Comparison of ENCODE assay signal across 15 cellular contexts in the genomic region with DNA sequence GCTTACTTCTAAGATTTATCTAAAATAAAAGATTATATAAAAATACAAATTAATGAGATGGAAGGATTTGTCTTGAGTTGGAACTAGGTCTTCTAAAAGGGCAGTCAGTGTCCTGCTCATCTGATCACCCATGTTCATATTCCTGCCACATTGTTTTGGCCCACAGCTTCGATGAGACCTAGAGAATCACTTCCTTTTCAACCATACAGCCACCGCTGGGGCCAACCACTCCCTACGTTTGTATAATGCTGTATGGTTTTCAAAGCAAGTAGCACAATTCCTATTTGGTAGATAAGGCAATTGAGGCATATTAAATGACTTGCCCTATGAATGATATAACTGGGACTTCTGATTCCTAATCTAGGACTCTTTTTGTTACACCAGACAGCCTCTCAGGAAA.
DNase-seq lines count a peak whose midpoint lies in the region; ATAC-seq, FAIRE-seq and TF ChIP-seq lines count a peak whose summit lies in the region.
"Had no signal": no experiment of that assay in that cellular context is flagged by ENCODE, and none has a peak within 500 bp of the region (broad histone marks: within the 10 kb centered on the region; RNA-seq: fewer than 3 reads in every experiment).

No MANE protein-coding gene starts in this region.

- H3K36me3 Mint-ChIP-seq in type B pancreatic cell: peaks cover 16% of the 10 kb centered on the region

- H3K9me2 ChIP-seq in GM23248 (ENCODE audit: insufficient read depth): no peaks in the 10 kb centered on the region

- 0 out of 2 replicates have a peak, but pooled peaks cover 6% of the 10 kb centered on the region for H3K79me2 ChIP-seq in GM23248 (ENCODE audit: insufficient read depth)
- H3K79me2 ChIP-seq in keratinocyte (ENCODE audit: control insufficient read depth, insufficient read depth, low read length): no peaks in the 10 kb centered on the region
- H3K79me2 ChIP-seq in smooth muscle cell (ENCODE audit: low read depth): no peaks in the 10 kb centered on the region

- H3K27me3 Mint-ChIP-seq in type B pancreatic cell: no peaks in the 10 kb centered on the region
- H3K27me3 Mint-ChIP-seq: IgD-negative memory B cell had no signal

- TF ChIP-seq CTCF in body of pancreas (IDR thresholded peaks at IDR 0.05) (no peak), keratinocyte (optimal IDR thresholded peaks at IDR 0.05 in 1 of 3, IDR thresholded peaks at IDR 0.05 in 1 of 3, conservative IDR thresholded peaks at IDR 0.05 in 1 of 3; ENCODE audit: extremely low read depth in 1 of 3, insufficient read depth in 2 of 3, low read length in 3 of 3) (no peak), smooth muscle cell (IDR thresholded peaks at IDR 0.05; ENCODE audit: borderline replicate concordance, insufficient read depth, poor library complexity, severe bottlenecking) (no peak), type B pancreatic cell (conservative IDR thresholded peaks at IDR 0.05) (no peak)

- intact Hi-C loops in body of pancreas (cut with DNase I): no loop called here

- no peaks in the 10 kb centered on the region for H4K20me1 ChIP-seq in GM23248 (ENCODE audit: insufficient read depth)
- H4K20me1 ChIP-seq in keratinocyte (ENCODE audit: control insufficient read depth, extremely low read depth, insufficient read depth, low read length): no peaks in the 10 kb centered on the region
- no peaks in the 10 kb centered on the region for H4K20me1 ChIP-seq in smooth muscle cell (ENCODE audit: low read depth)

- WGBS in GM23248 (ENCODE audit: low coverage in 1 of 2, low lambda C conversion rate in 2 of 2, missing lambda C conversion rate in 2 of 2), 2 experiments: 67 to 70% methylated on average over 3 of the region's 3 CpGs
- WGBS in body of pancreas, 2 donors: 46 to 74% methylated on average over 3 of the region's 3 CpGs
- 92% methylated on average over 3 of the region's 3 CpGs for WGBS in smooth muscle cell (ENCODE audit: low lambda C conversion rate)

- peaks cover 53% of the 10 kb centered on the region for H3F3A ChIP-seq in GM23248 (ENCODE audit: insufficient read depth)
- peaks cover 9% of the 10 kb centered on the region for H3F3A ChIP-seq in smooth muscle cell (ENCODE audit: low read depth)

- H3K27ac ChIP-seq in GM23248: peak overlapping the region; percentile 81
- H3K27ac ChIP-seq in body of pancreas: peak overlapping the region; percentile 79 to 85 (median 84)
- H3K27ac ChIP-seq in keratinocyte (ENCODE audit: control insufficient read depth, insufficient read depth, low read length): peak overlapping the region; percentile 100
- peak overlapping the region; percentile 86 for H3K27ac ChIP-seq in smooth muscle cell (ENCODE audit: low read depth)
- H3K27ac ChIP-seq: RWPE1 had no signal

- DNase-seq in GM23248 (no peak), body of pancreas (no peak), keratinocyte (ENCODE audit: low read depth, low spot score) (no peak), smooth muscle cell (lab: John Stamatoyannopoulos, UW; ENCODE audit: unreplicated experiment) (no peak), dermis blood vessel endothelial cell (no peak), SKM-1 treated with dmso at 0.1 percent for 144 hours (lab: John Stamatoyannopoulos, UW; ENCODE audit: unreplicated experiment) (no peak), type B pancreatic cell (ENCODE audit: extremely low spot score, unreplicated experiment) (no peak)
- DNase-seq: activated gamma-delta T cell treated with Interleukin-2 at 50 U/mL for 16 hours; mesendoderm; small intestine; stimulated activated naive CD4-positive, alpha-beta T cell; T-helper 2 cell had no signal

- H3K27me3 ChIP-seq in GM23248 (replicated peaks; ENCODE audit: insufficient read depth): no peaks in the 10 kb centered on the region
- no peaks in the 10 kb centered on the region for H3K27me3 ChIP-seq in body of pancreas
- no peaks in the 10 kb centered on the region for H3K27me3 ChIP-seq in keratinocyte (ENCODE audit: control insufficient read depth, extremely low read depth, insufficient read depth, low read length)
- H3K27me3 ChIP-seq in smooth muscle cell (ENCODE audit: low read depth): no peaks in the 10 kb centered on the region

- H2AFZ ChIP-seq in GM23248: no peak overlapping the region
- H2AFZ ChIP-seq in keratinocyte (ENCODE audit: control insufficient read depth, low read length): no peak overlapping the region
- H2AFZ ChIP-seq in smooth muscle cell (ENCODE audit: low read depth): no peak overlapping the region

- peak overlapping the region; percentile 49 for H3K4me2 ChIP-seq in GM23248 (ENCODE audit: unreplicated experiment)
- H3K4me2 ChIP-seq in keratinocyte (ENCODE audit: control insufficient read depth, extremely low read depth, insufficient read depth, low read depth, low read length): peak overlapping the region; percentile 22
- H3K4me2 ChIP-seq in smooth muscle cell: peak overlapping the region; percentile 48

- no peak overlapping the region for H3K27ac Mint-ChIP-seq in type B pancreatic cell
- H3K27ac Mint-ChIP-seq: IgD-negative memory B cell had no signal

- no peaks in the 10 kb centered on the region for H3K9me1 ChIP-seq in keratinocyte (ENCODE audit: control insufficient read depth, extremely low read depth, insufficient read depth, low read length)

- H3K9me3 Mint-ChIP-seq in type B pancreatic cell: peaks cover 14% of the 10 kb centered on the region

- TF ChIP-seq POLR2A in body of pancreas (IDR thresholded peaks at IDR 0.05): no peak

- in situ Hi-C loops in GM23248 (cut with MboI): no loop called here

- peaks cover 80% of the 10 kb centered on the region for H3K4me1 Mint-ChIP-seq in type B pancreatic cell (ENCODE audit: unreplicated experiment)

- H3K9ac ChIP-seq in GM23248 (peak overlapping the region; percentile 43; the same call in 1 of the 2 replicates), keratinocyte (ENCODE audit: control insufficient read depth, extremely low read depth, insufficient read depth, low read length) (no peak overlapping the region), smooth muscle cell (ENCODE audit: low read depth) (no peak overlapping the region)

- no peak for FAIRE-seq in keratinocyte (lab: Jason Lieb, UNC)
- FAIRE-seq: small intestine had no signal

- no peaks in the 10 kb centered on the region for H3K9me3 ChIP-seq in GM23248 (ENCODE audit: low read depth)
- H3K9me3 ChIP-seq in body of pancreas: no peaks in the 10 kb centered on the region
- H3K9me3 ChIP-seq in keratinocyte (ENCODE audit: control insufficient read depth, low read depth, low read length): no peaks in the 10 kb centered on the region
- no peaks in the 10 kb centered on the region for H3K9me3 ChIP-seq in smooth muscle cell (replicated peaks; ENCODE audit: low read depth)

- H3K4me1 ChIP-seq in GM23248 (ENCODE audit: insufficient read depth): peaks cover 58% of the 10 kb centered on the region
- H3K4me1 ChIP-seq in body of pancreas: peaks cover 48% of the 10 kb centered on the region
- peaks cover 57% of the 10 kb centered on the region for H3K4me1 ChIP-seq in keratinocyte (ENCODE audit: control insufficient read depth, extremely low read depth, insufficient read depth, low read length)
- peaks cover 35% of the 10 kb centered on the region for H3K4me1 ChIP-seq in smooth muscle cell (ENCODE audit: low read depth)

- no peak overlapping the region for H3K4me3 Mint-ChIP-seq in type B pancreatic cell
- H3K4me3 Mint-ChIP-seq: IgD-negative memory B cell had no signal

- ATAC-seq in body of pancreas: no peak
- no peak for ATAC-seq in HG03139 (IDR thresholded peaks at IDR 0.05; ENCODE audit: unreplicated experiment)

- H3K36me3 ChIP-seq in GM23248 (ENCODE audit: low read depth) (no peaks in the 10 kb centered on the region), body of pancreas (replicated peaks in 1 of 2; ENCODE audit: insufficient read depth in 1 of 2, low read depth in 2 of 2) (no peaks in the 10 kb centered on the region), keratinocyte (ENCODE audit: control insufficient read depth in 2 of 2, extremely low read depth in 1 of 2, insufficient read depth in 2 of 2, low read length in 2 of 2) (no peaks in the 10 kb centered on the region), smooth muscle cell (ENCODE audit: low read depth) (no peaks in the 10 kb centered on the region)

- peak overlapping the region; percentile 38 for H3K4me3 ChIP-seq in GM23248
- H3K4me3 ChIP-seq in body of pancreas: no peak overlapping the region
- no peak overlapping the region for H3K4me3 ChIP-seq in keratinocyte (ENCODE audit: control insufficient read depth in 2 of 3, extremely low read depth in 1 of 3, insufficient read depth in 2 of 3, low read depth in 1 of 3, low read length in 3 of 3)
- no peak overlapping the region for H3K4me3 ChIP-seq in smooth muscle cell

- dilution Hi-C loops in keratinocyte (cut with MboI; ENCODE audit: extremely low pct_ligation_motif_present, low sequenced_read_pairs): no loop called here
